In genomic region chr6:107714537-107714936, GRCh38 we compare ENCODE assay signal across 7 cellular contexts.
DNase-seq lines count a peak whose midpoint lies in the region; ATAC-seq and TF ChIP-seq lines count a peak whose summit lies in the region.
"Not testable (repeated sequence)": the region's sequence is repeated elsewhere in the genome, so short reads cannot be mapped to it uniquely, and the experiment has no call there.

No MANE protein-coding gene starts in this region.

- TF ChIP-seq CTCF in mucosa of descending colon (IDR thresholded peaks at IDR 0.05): not testable (repeated sequence)

- H3K4me1 ChIP-seq in mucosa of descending colon (ENCODE audit: low read depth): not testable (repeated sequence)

- H3K4me3 ChIP-seq in mucosa of descending colon: not testable (repeated sequence)

- not testable (repeated sequence) for H3K36me3 ChIP-seq in mucosa of descending colon (ENCODE audit: low read depth)

- not testable (repeated sequence) for H3K9me3 Mint-ChIP-seq in activated CD4-positive, alpha-beta T cell treated with anti-CD3 and anti-CD28 coated beads, Interleukin-2, amount 10 ng/mL, durations not matched to agents 24 days and 14 days; activated T-cell treated with anti-CD3 and anti-CD28 coated beads, Interleukin-2, amount 50 U/mL, for 4 hours; activated naive CD8-positive, alpha-beta T cell treated with anti-CD3 and anti-CD28 coated beads for 36 hours; effector memory CD8-positive, alpha-beta T cell; stimulated activated memory B cell treated with anti-CD40 and anti-IgM and Interleukin-4, amounts not matched to agents 10 μg/mL and 1 μg/mL and 100 μg/mL, for 72 hours

- peak overlapping the region; percentile 64 for H3K4me3 Mint-ChIP-seq in activated CD4-positive, alpha-beta T cell treated with anti-CD3 and anti-CD28 coated beads, Interleukin-2, amount 10 ng/mL, durations not matched to agents 24 days and 14 days
- H3K4me3 Mint-ChIP-seq in activated T-cell treated with anti-CD3 and anti-CD28 coated beads, Interleukin-2, amount 50 U/mL, for 4 hours: peak overlapping the region; percentile 39
- peak overlapping the region; percentile 71 for H3K4me3 Mint-ChIP-seq in activated naive CD8-positive, alpha-beta T cell treated with anti-CD3 and anti-CD28 coated beads for 36 hours
- peak overlapping the region; percentile 74 to 82 for H3K4me3 Mint-ChIP-seq in effector memory CD8-positive, alpha-beta T cell
- not testable (repeated sequence) for H3K4me3 Mint-ChIP-seq in stimulated activated memory B cell treated with anti-CD40 and anti-IgM and Interleukin-4, amounts not matched to agents 10 μg/mL and 1 μg/mL and 100 μg/mL, for 72 hours

- intact Hi-C loops in activated CD4-positive, alpha-beta T cell treated with anti-CD3 and anti-CD28 coated beads, Interleukin-2, amount 10 ng/mL, durations not matched to agents 24 days and 14 days (cut with micrococcal nuclease): loop anchor here (5.0 kb wide), 1 partner anchor 243 kb away; the partner anchor contains the start of gene SEC63
- intact Hi-C loops in mucosa of descending colon (cut with DNase I, micrococcal nuclease): not testable (repeated sequence)

- ATAC-seq in activated T-cell treated with anti-CD3 and anti-CD28 coated beads, Interleukin-2, amount 50 U/mL, for 4 hours; effector memory CD8-positive, alpha-beta T cell (replicated peaks); stimulated activated memory B cell treated with anti-CD40 and anti-IgM and Interleukin-4, amounts not matched to agents 10 μg/mL and 1 μg/mL and 100 μg/mL, for 72 hours: not testable (repeated sequence)
- ATAC-seq in mucosa of descending colon: peak; percentile 76

- H3K9me3 ChIP-seq in mucosa of descending colon: not testable (repeated sequence)

- DNase-seq in NCI-H524 (lab: John Stamatoyannopoulos, UW): peak; percentile 61 to 73
- DNase-seq in activated CD4-positive, alpha-beta T cell treated with anti-CD3 and anti-CD28 coated beads, Interleukin-2, amount 10 ng/mL, durations not matched to agents 24 days and 14 days; activated T-cell treated with anti-CD3 and anti-CD28 coated beads, Interleukin-2, amount 50 U/mL, for 4 hours; activated naive CD8-positive, alpha-beta T cell treated with anti-CD3 and anti-CD28 coated beads for 36 hours; effector memory CD8-positive, alpha-beta T cell; mucosa of descending colon: not testable (repeated sequence)

- H3K27ac Mint-ChIP-seq in activated CD4-positive, alpha-beta T cell treated with anti-CD3 and anti-CD28 coated beads, Interleukin-2, amount 10 ng/mL, durations not matched to agents 24 days and 14 days: peak overlapping the region; percentile 94
- H3K27ac Mint-ChIP-seq in activated naive CD8-positive, alpha-beta T cell treated with anti-CD3 and anti-CD28 coated beads for 36 hours: peak overlapping the region; percentile 95
- H3K27ac Mint-ChIP-seq in effector memory CD8-positive, alpha-beta T cell: peak overlapping the region; percentile 91 to 94
- H3K27ac Mint-ChIP-seq in stimulated activated memory B cell treated with anti-CD40 and anti-IgM and Interleukin-4, amounts not matched to agents 10 μg/mL and 1 μg/mL and 100 μg/mL, for 72 hours: peak overlapping the region; percentile 15

- not testable (repeated sequence) for H3K27me3 Mint-ChIP-seq in activated CD4-positive, alpha-beta T cell treated with anti-CD3 and anti-CD28 coated beads, Interleukin-2, amount 10 ng/mL, durations not matched to agents 24 days and 14 days; activated T-cell treated with anti-CD3 and anti-CD28 coated beads, Interleukin-2, amount 50 U/mL, for 4 hours (ENCODE audit: low read depth); activated naive CD8-positive, alpha-beta T cell treated with anti-CD3 and anti-CD28 coated beads for 36 hours; effector memory CD8-positive, alpha-beta T cell; stimulated activated memory B cell treated with anti-CD40 and anti-IgM and Interleukin-4, amounts not matched to agents 10 μg/mL and 1 μg/mL and 100 μg/mL, for 72 hours

- peaks cover 27% of the 10 kb centered on the region for H3K36me3 Mint-ChIP-seq in activated CD4-positive, alpha-beta T cell treated with anti-CD3 and anti-CD28 coated beads, Interleukin-2, amount 10 ng/mL, durations not matched to agents 24 days and 14 days (ENCODE audit: low read depth)
- peaks cover 15% of the 10 kb centered on the region for H3K36me3 Mint-ChIP-seq in activated T-cell treated with anti-CD3 and anti-CD28 coated beads, Interleukin-2, amount 50 U/mL, for 4 hours (ENCODE audit: insufficient read depth)
- H3K36me3 Mint-ChIP-seq in activated naive CD8-positive, alpha-beta T cell treated with anti-CD3 and anti-CD28 coated beads for 36 hours: peaks cover 23% of the 10 kb centered on the region
- peaks cover 32% of the 10 kb centered on the region for H3K36me3 Mint-ChIP-seq in effector memory CD8-positive, alpha-beta T cell (ENCODE audit: insufficient read depth)
- not testable (repeated sequence) for H3K36me3 Mint-ChIP-seq in stimulated activated memory B cell treated with anti-CD40 and anti-IgM and Interleukin-4, amounts not matched to agents 10 μg/mL and 1 μg/mL and 100 μg/mL, for 72 hours

- H3K4me1 Mint-ChIP-seq in activated CD4-positive, alpha-beta T cell treated with anti-CD3 and anti-CD28 coated beads, Interleukin-2, amount 10 ng/mL, durations not matched to agents 24 days and 14 days: peaks cover 53% of the 10 kb centered on the region
- peaks cover 64% of the 10 kb centered on the region for H3K4me1 Mint-ChIP-seq in activated T-cell treated with anti-CD3 and anti-CD28 coated beads, Interleukin-2, amount 50 U/mL, for 4 hours (ENCODE audit: low read depth)
- H3K4me1 Mint-ChIP-seq in activated naive CD8-positive, alpha-beta T cell treated with anti-CD3 and anti-CD28 coated beads for 36 hours: peaks cover 60% of the 10 kb centered on the region
- peaks cover 50 to 51% of the 10 kb centered on the region in 2 donors for H3K4me1 Mint-ChIP-seq in effector memory CD8-positive, alpha-beta T cell (ENCODE audit: low read depth in 2 of 2)
- peaks cover 27% of the 10 kb centered on the region for H3K4me1 Mint-ChIP-seq in stimulated activated memory B cell treated with anti-CD40 and anti-IgM and Interleukin-4, amounts not matched to agents 10 μg/mL and 1 μg/mL and 100 μg/mL, for 72 hours

Comparison
In these comparisons a context has a peak if more than half of its experiments do, and no peak if none do; other contexts are left out.
1. H3K27ac Mint-ChIP-seq: peak in every context shown above with its lines; median percentile 95 in activated naive CD8-positive, alpha-beta T cell treated with anti-CD3 and anti-CD28 coated beads for 36 hours; 94 in activated CD4-positive, alpha-beta T cell treated with anti-CD3 and anti-CD28 coated beads, Interleukin-2, amount 10 ng/mL, durations not matched to agents 24 days and 14 days; 92 in effector memory CD8-positive, alpha-beta T cell; 15 in stimulated activated memory B cell treated with anti-CD40 and anti-IgM and Interleukin-4, amounts not matched to agents 10 μg/mL and 1 μg/mL and 100 μg/mL, for 72 hours.